ENCODE assay signal across 9 cellular contexts in the genomic region with DNA sequence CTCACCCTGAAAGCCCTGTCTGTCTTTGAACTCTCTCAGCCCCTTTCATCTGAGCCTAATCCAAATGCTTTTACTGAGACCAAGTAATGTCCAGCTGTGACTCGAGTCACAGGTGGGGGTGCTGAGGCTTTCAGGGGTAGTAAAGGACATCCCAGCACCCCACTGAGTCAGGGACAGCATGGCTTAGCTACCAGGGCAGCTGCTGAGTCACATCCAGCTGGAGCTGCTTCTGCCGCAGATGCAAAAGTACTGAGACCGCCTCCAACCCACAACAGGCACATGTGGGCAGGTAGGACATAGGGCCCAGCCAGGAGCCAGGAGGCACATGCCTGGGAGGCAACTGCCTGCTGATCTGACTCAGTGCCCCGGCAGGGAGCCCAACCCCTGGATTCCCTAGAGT. TPM values are rescaled to one million over a fixed set of nuclear protein-coding genes. Genes with fewer than 3 reads are reported as not detected.
DNase-seq lines count a peak whose midpoint lies in the region; ATAC-seq, FAIRE-seq and TF ChIP-seq lines count a peak whose summit lies in the region.
"Had no signal": no experiment of that assay in that cellular context is flagged by ENCODE, and none has a peak within 500 bp of the region (broad histone marks: within the 10 kb centered on the region; RNA-seq: fewer than 3 reads in every experiment).

No MANE protein-coding gene starts in this region.

- CTCF ChIA-PET in K562 (lab: Yijun Ruan, JAX; ENCODE audit: low intra/inter-chr PET ratio), result no interaction called here

- peak overlapping the region; percentile 15 to 79; a peak in 2 of 4 replicates for H3K9ac ChIP-seq in K562 (ENCODE audit: insufficient read depth in 1 of 2, low read depth in 2 of 2, low read length in 2 of 2)

- no TSS peak for BruUV-seq in K562 (replicated peaks; lab: Mats Ljungman, UMichigan)

- intact Hi-C loops in K562 (cut with micrococcal nuclease), result no loop called here
- intact Hi-C loops in testis (cut with DNase I; ENCODE audit: low total_unique reads), result no loop called here

- no peak overlapping the region for H3K27ac Mint-ChIP-seq in progenitor cell of endocrine pancreas

- H3K9me1 ChIP-seq in K562 (ENCODE audit: control insufficient read depth, insufficient read depth, low read length), result no peaks in the 10 kb centered on the region

- H3K27me3 ChIP-seq in K562 (ENCODE audit: control insufficient read depth in 2 of 2, insufficient read depth in 2 of 2, low read length in 2 of 2) (peaks cover 2 to 21% of the 10 kb centered on the region in 2 experiments; a peak in 2 of 5 replicates), testis (no peaks in the 10 kb centered on the region)

- peaks cover 13 to 15% of the 10 kb centered on the region in 2 experiments for H3K4me1 ChIP-seq in K562 (replicated peaks in 1 of 2; ENCODE audit: control insufficient read depth in 2 of 2, insufficient read depth in 2 of 2, low read length in 2 of 2)
- peaks cover 5% of the 10 kb centered on the region for H3K4me1 ChIP-seq in testis

- H3K4me3 ChIP-seq in K562, result no peak overlapping the region
- no peak overlapping the region for H3K4me3 ChIP-seq in skin epidermis
- no peak overlapping the region for H3K4me3 ChIP-seq in testis

- peak; percentile 84 for FAIRE-seq in K562 (lab: Jason Lieb, UNC)

- WGBS in K562 (ENCODE audit: insufficient coverage, low coverage, missing lambda C conversion rate), result 7% methylated on average over 4 of the region's 4 CpGs
- WGBS in testis, 2 donors, result 58 to 67% methylated on average over 1 to 4 of the region's 4 CpGs

- H3K4me3 Mint-ChIP-seq in progenitor cell of endocrine pancreas (ENCODE audit: low read depth), result no peak overlapping the region

- POLR2A ChIA-PET in K562 (lab: Yijun Ruan, JAX), result interaction anchor here (0.5 to 2.8 kb wide), 5 partner anchors 9 to 162 kb away, joined by 3 to 21 read pairs (median 3); no protein-coding TSS in a partner anchor

- no peaks in the 10 kb centered on the region for H3K79me2 ChIP-seq in K562 (ENCODE audit: control insufficient read depth, insufficient read depth, low read length)

- TF ChIP-seq RAD21 in K562 (CRISPR knock-in tag; conservative IDR thresholded peaks at IDR 0.05 in 1 of 2, IDR thresholded peaks at IDR 0.05 in 1 of 2), result no peak

- in situ Hi-C loops in K562 (cut with MboI), result no loop called here

- no peaks in the 10 kb centered on the region for H3K36me3 Mint-ChIP-seq in progenitor cell of endocrine pancreas (ENCODE audit: insufficient read depth)

- H3K9me3 Mint-ChIP-seq in progenitor cell of endocrine pancreas (ENCODE audit: low read depth), result no peaks in the 10 kb centered on the region

- H3K4me2 ChIP-seq in K562 (ENCODE audit: insufficient read depth, low read length), result peak overlapping the region; percentile 43

- H3K27ac ChIP-seq in K562 (ENCODE audit: extremely low read depth, low read depth, low read length) (no peak overlapping the region), skin epidermis (peak overlapping the region in 11 of 21 experiments; percentile 6 to 74 (median 35)), testis (no peak overlapping the region)

- no peaks in the 10 kb centered on the region for H3K36me3 ChIP-seq in K562 (ENCODE audit: control insufficient read depth, insufficient read depth, low read length)
- H3K36me3 ChIP-seq in testis (ENCODE audit: low read depth, missing control alignments), result no peaks in the 10 kb centered on the region

- peaks cover 2% of the 10 kb centered on the region for H3K4me1 Mint-ChIP-seq in progenitor cell of endocrine pancreas (ENCODE audit: low read depth)

- no peaks in the 10 kb centered on the region for H3K9me3 ChIP-seq in K562 (replicated peaks; ENCODE audit: control insufficient read depth, insufficient read depth, low read depth, low read length)
- no peaks in the 10 kb centered on the region for H3K9me3 ChIP-seq in testis

- H3K27me3 Mint-ChIP-seq in progenitor cell of endocrine pancreas, result peaks cover 84% of the 10 kb centered on the region

- ATAC-seq in K562, result peak; percentile 70

- H4K20me1 ChIP-seq in K562 (replicated peaks; ENCODE audit: control insufficient read depth, insufficient read depth, low read length), result no peaks in the 10 kb centered on the region; the same call in 1 of the 2 replicates

- TF ChIP-seq CTCF in K562 (IDR thresholded peaks at IDR 0.05 in 2 of 3, conservative IDR thresholded peaks at IDR 0.05 in 1 of 3; ENCODE audit: insufficient read depth in 2 of 3, low read depth in 1 of 3, low read length in 3 of 3), result no peak
- no peak for TF ChIP-seq CTCF in progenitor cell of endocrine pancreas (IDR thresholded peaks at IDR 0.05; ENCODE audit: unreplicated experiment)
- TF ChIP-seq CTCF in testis (IDR thresholded peaks at IDR 0.05), result no peak

- TF ChIP-seq POLR2A in K562 (conservative IDR thresholded peaks at IDR 0.05) (no peak), testis (IDR thresholded peaks at IDR 0.05) (no peak)

- H2AFZ ChIP-seq in K562 (ENCODE audit: low read depth, low read length), result peak overlapping the region; percentile 67

- DNase-seq in activated CD4-positive, alpha-beta T cell treated with anti-CD3 and anti-CD28 coated beads, Interleukin-2, amount 50 U/mL, for 48 hours, result peak; percentile 14 to 27
- DNase-seq in activated CD4-positive, alpha-beta T cell treated with anti-CD3 and anti-CD28 coated beads for 1 hour, result no peak
- DNase-seq in NCI-H226, result peak; percentile 54
- DNase-seq in K562 (ENCODE audit: extremely low read depth in 1 of 4, low spot score in 3 of 4), result peak; percentile 56 to 64 (median 60)
- DNase-seq in progenitor cell of endocrine pancreas (ENCODE audit: low spot score, unreplicated experiment), result no peak
- no peak for DNase-seq in testis
- no peak for DNase-seq in NCI-H748 (lab: John Stamatoyannopoulos, UW; ENCODE audit: unreplicated experiment)

- TF ChIP-seq EP300 in K562 (IDR thresholded peaks at IDR 0.05; ENCODE audit: low read length), result no peak

RNA-seq across cellular contexts. Expression of a gene that starts 6.7 kb away (rescaled TPM):
- total RNA-seq in K562 (2011; cell fraction: chromatin; rRNA removed; ENCODE audit: low replicate concordance), result not detected in 2 replicates
- total RNA-seq in K562 (2011; cell fraction: nucleolus; rRNA removed), result not detected in 2 replicates
- total RNA-seq in K562 (2011; cell fraction: nucleoplasm; rRNA removed), result not detected in 2 replicates
- total RNA-seq in K562 (2014; rRNA removed), result not detected in 2 replicates
- not detected in 2 replicates for total RNA-seq in K562 (2014; rRNA removed; fragmentation: Illumina TruSeq; extraction: Trizol)
- total RNA-seq in K562 (2015; rRNA removed; fragmentation: Illumina TruSeq; extraction: Trizol), result not detected in 2 replicates
- total RNA-seq in K562 (2021), result not detected in 2 replicates
- 0.05 TPM in 1 of 2 replicates, not detected in the other for polyA plus RNA-seq in K562 (2011; rRNA removed)
- 0.07 TPM in 1 of 2 replicates, not detected in the other for polyA plus RNA-seq in K562 (2011; cell fraction: cytosol; rRNA removed)
- 0.10 TPM in 1 of 2 replicates, not detected in the other for polyA plus RNA-seq in K562 (2011; cell fraction: nucleus; rRNA removed)
- polyA plus RNA-seq in K562 (2012), result not detected in 2 replicates
- polyA plus RNA-seq in K562 (2014; fragmentation: Illumina TruSeq; extraction: Trizol), result not detected in 2 replicates
- polyA plus RNA-seq in K562 (2014; fragmentation: Nextera tagmentation; extraction: Ambion mirVana), result not detected
- polyA plus RNA-seq in K562 (2014; rRNA removed), result not detected in 2 replicates
- not detected in 2 replicates for polyA minus RNA-seq in K562 (2011; rRNA and poly(A)+ RNA removed)
- polyA minus RNA-seq in K562 (2011; cell fraction: cytosol; rRNA and poly(A)+ RNA removed), result not detected in 2 replicates
- polyA minus RNA-seq in K562 (2011; cell fraction: nucleus; rRNA and poly(A)+ RNA removed), result not detected in 2 replicates
- 0.20 TPM in 1 of 2 replicates, not detected in the other for total RNA-seq in progenitor cell of endocrine pancreas
- under 1 TPM; 0.43 to 0.55 TPM for total RNA-seq in testis
- polyA plus RNA-seq in testis (ENCODE audit: insufficient read depth, low read depth, low replicate concordance), result not detected

RNA-seq across cellular contexts. Expression of a gene that starts 30.8 kb away (rescaled TPM):
- total RNA-seq in K562 (2011; cell fraction: chromatin; rRNA removed; ENCODE audit: low replicate concordance), result 1.8 and 2.4 TPM in 2 replicates
- 0.33 and 1.1 TPM in 2 replicates for total RNA-seq in K562 (2011; cell fraction: nucleolus; rRNA removed)
- total RNA-seq in K562 (2011; cell fraction: nucleoplasm; rRNA removed), result 1.2 and 2.4 TPM in 2 replicates
- total RNA-seq in K562 (2014; rRNA removed) (1.2 and 1.5 TPM in 2 replicates), K562 (2014; rRNA removed; fragmentation: Illumina TruSeq; extraction: Trizol) (1.2 and 1.7 TPM in 2 replicates), K562 (2015; rRNA removed; fragmentation: Illumina TruSeq; extraction: Trizol) (0.94 and 1.4 TPM in 2 replicates), K562 (2021) (0.72 and 1.6 TPM in 2 replicates), progenitor cell of endocrine pancreas (0.74 and 1.0 TPM in 2 replicates), testis (10 to 100 TPM; 13.0 to 30.4 TPM)
- polyA plus RNA-seq in K562 (2011; rRNA removed) (0.85 and 1.5 TPM in 2 replicates), K562 (2014; fragmentation: Illumina TruSeq; extraction: Trizol) (1.6 and 2.0 TPM in 2 replicates), K562 (2014; fragmentation: Nextera tagmentation; extraction: Ambion mirVana) (1 to 10 TPM in 1 of 2 experiments, under 1 TPM in 1; 0.65 to 1.3 TPM), K562 (2014; rRNA removed) (1.0 and 2.4 TPM in 2 replicates), testis (ENCODE audit: insufficient read depth, low read depth, low replicate concordance) (59.6 TPM)
- 0.43 and 0.59 TPM in 2 replicates for polyA plus RNA-seq in K562 (2011; cell fraction: cytosol; rRNA removed)
- 0.97 and 1.1 TPM in 2 replicates for polyA plus RNA-seq in K562 (2011; cell fraction: nucleus; rRNA removed)
- polyA plus RNA-seq in K562 (2012), result 0.91 and 1.0 TPM in 2 replicates
- polyA minus RNA-seq in K562 (2011; rRNA and poly(A)+ RNA removed), result 1.6 and 1.8 TPM in 2 replicates
- polyA minus RNA-seq in K562 (2011; cell fraction: cytosol; rRNA and poly(A)+ RNA removed), result 0.48 and 0.91 TPM in 2 replicates
- 0.40 and 0.89 TPM in 2 replicates for polyA minus RNA-seq in K562 (2011; cell fraction: nucleus; rRNA and poly(A)+ RNA removed)

RNA-seq across cellular contexts. Expression of a gene that starts 42.5 kb away (rescaled TPM):
- not detected in 2 replicates for total RNA-seq in K562 (2011; cell fraction: chromatin; rRNA removed; ENCODE audit: low replicate concordance)
- not detected in 2 replicates for total RNA-seq in K562 (2011; cell fraction: nucleolus; rRNA removed)
- not detected in 2 replicates for total RNA-seq in K562 (2011; cell fraction: nucleoplasm; rRNA removed)
- not detected in 2 replicates for total RNA-seq in K562 (2014; rRNA removed)
- not detected in 2 replicates for total RNA-seq in K562 (2014; rRNA removed; fragmentation: Illumina TruSeq; extraction: Trizol)
- total RNA-seq in K562 (2015; rRNA removed; fragmentation: Illumina TruSeq; extraction: Trizol), result not detected in 2 replicates
- not detected in 2 replicates for total RNA-seq in K562 (2021)
- polyA plus RNA-seq in K562 (2011; rRNA removed), result 0.07 TPM in 1 of 2 replicates, not detected in the other
- 0.01 TPM in 1 of 2 replicates, not detected in the other for polyA plus RNA-seq in K562 (2011; cell fraction: cytosol; rRNA removed)
- not detected in 2 replicates for polyA plus RNA-seq in K562 (2011; cell fraction: nucleus; rRNA removed)
- not detected in 2 replicates for polyA plus RNA-seq in K562 (2012)
- not detected in 2 replicates for polyA plus RNA-seq in K562 (2014; fragmentation: Illumina TruSeq; extraction: Trizol)
- not detected for polyA plus RNA-seq in K562 (2014; fragmentation: Nextera tagmentation; extraction: Ambion mirVana)
- polyA plus RNA-seq in K562 (2014; rRNA removed), result not detected in 2 replicates
- not detected in 2 replicates for polyA minus RNA-seq in K562 (2011; rRNA and poly(A)+ RNA removed)
- not detected in 2 replicates for polyA minus RNA-seq in K562 (2011; cell fraction: cytosol; rRNA and poly(A)+ RNA removed)
- not detected in 2 replicates for polyA minus RNA-seq in K562 (2011; cell fraction: nucleus; rRNA and poly(A)+ RNA removed)
- total RNA-seq in progenitor cell of endocrine pancreas, result not detected in 2 replicates
- total RNA-seq in testis, result under 1 TPM; 0.47 to 0.74 TPM
- polyA plus RNA-seq in testis (ENCODE audit: insufficient read depth, low read depth, low replicate concordance), result 5.3 TPM
- polyA plus RNA-seq: neural cell had no signal

RNA-seq across cellular contexts. Expression of a gene that starts 56.1 kb away (rescaled TPM):
- total RNA-seq in K562 (2011; cell fraction: chromatin; rRNA removed; ENCODE audit: low replicate concordance), result 38.5 and 101 TPM in 2 replicates
- total RNA-seq in K562 (2011; cell fraction: nucleolus; rRNA removed), result 100 and 103 TPM in 2 replicates
- total RNA-seq in K562 (2011; cell fraction: nucleoplasm; rRNA removed), result 95.8 and 128 TPM in 2 replicates
- total RNA-seq in K562 (2014; rRNA removed) (456 and 502 TPM in 2 replicates), K562 (2014; rRNA removed; fragmentation: Illumina TruSeq; extraction: Trizol) (180 and 192 TPM in 2 replicates), K562 (2015; rRNA removed; fragmentation: Illumina TruSeq; extraction: Trizol) (247 and 249 TPM in 2 replicates), K562 (2021) (498 and 506 TPM in 2 replicates), progenitor cell of endocrine pancreas (153 and 159 TPM in 2 replicates), testis (100 to 1,000 TPM; 204 to 389 TPM)
- polyA plus RNA-seq in K562 (2011; rRNA removed) (414 and 518 TPM in 2 replicates), K562 (2014; fragmentation: Illumina TruSeq; extraction: Trizol) (565 and 573 TPM in 2 replicates), K562 (2014; fragmentation: Nextera tagmentation; extraction: Ambion mirVana) (100 to 1,000 TPM; 334 to 683 TPM), K562 (2014; rRNA removed) (455 and 456 TPM in 2 replicates), testis (ENCODE audit: insufficient read depth, low read depth, low replicate concordance) (305 TPM)
- 883 and 1,031 TPM in 2 replicates for polyA plus RNA-seq in K562 (2011; cell fraction: cytosol; rRNA removed)
- 273 and 355 TPM in 2 replicates for polyA plus RNA-seq in K562 (2011; cell fraction: nucleus; rRNA removed)
- 571 and 615 TPM in 2 replicates for polyA plus RNA-seq in K562 (2012)
- 196 and 205 TPM in 2 replicates for polyA minus RNA-seq in K562 (2011; rRNA and poly(A)+ RNA removed)
- polyA minus RNA-seq in K562 (2011; cell fraction: cytosol; rRNA and poly(A)+ RNA removed), result 239 and 243 TPM in 2 replicates
- polyA minus RNA-seq in K562 (2011; cell fraction: nucleus; rRNA and poly(A)+ RNA removed), result 47.4 and 74.8 TPM in 2 replicates

Comparison
In these comparisons a context has a peak if more than half of its experiments do, and no peak if none do; other contexts are left out.
1. DNase-seq: peak in activated CD4-positive, alpha-beta T cell treated with anti-CD3 and anti-CD28 coated beads, Interleukin-2, amount 50 U/mL, for 48 hours (2 of 2), NCI-H226 (single experiment) and K562 (4 of 4); none in activated CD4-positive, alpha-beta T cell treated with anti-CD3 and anti-CD28 coated beads for 1 hour (single experiment), progenitor cell of endocrine pancreas (single experiment), testis (single experiment) and NCI-H748 (single experiment).
2. H3K27ac ChIP-seq: peak in skin epidermis (11 of 21); none in K562 (single experiment) and testis (0 of 2).